1 cellular context compared by ENCODE assay signal in genomic region chr20:53080969-53081871, GRCh38.
A peak's percentile ranks its signal among the peaks of the same experiment; 100 is the strongest.
TF ChIP-seq lines count a peak whose summit lies in the region.

No MANE protein-coding gene starts in this region.

TF ChIP-seq in HepG2, 621 proteins besides CTCF, POLR2A, EP300 and RAD21 (continued from another document and continues in another):
- TF ChIP-seq HIC2 (CRISPR knock-in tag; IDR thresholded peaks at IDR 0.05; ENCODE audit: low read depth) (no peak), CBX1 (IDR thresholded peaks at IDR 0.05; ENCODE audit: low read depth) (peak; percentile 76), ZNF672 (CRISPR knock-in tag; IDR thresholded peaks at IDR 0.05) (no peak), ZNF274 (CRISPR knock-in tag; IDR thresholded peaks at IDR 0.05) (no peak), ZNF430 (CRISPR knock-in tag; IDR thresholded peaks at IDR 0.05) (no peak; the same call in 1 of the 2 replicates), FOSL1 (CRISPR knock-in tag; IDR thresholded peaks at IDR 0.05; ENCODE audit: borderline replicate concordance) (peak; percentile 95), THAP9 (CRISPR knock-in tag; IDR thresholded peaks at IDR 0.05; ENCODE audit: borderline replicate concordance) (0 out of 2 replicates have a peak, but pooled peaks have one; percentile 31), ZNF788 (CRISPR knock-in tag; IDR thresholded peaks at IDR 0.05; ENCODE audit: borderline replicate concordance) (peak; percentile 98), ZNF225 (CRISPR knock-in tag; IDR thresholded peaks at IDR 0.05) (no peak), ZXDC (CRISPR knock-in tag; IDR thresholded peaks at IDR 0.05) (no peak), ATF7-NPFF (CRISPR knock-in tag; IDR thresholded peaks at IDR 0.05; ENCODE audit: low read depth) (no peak), JUNB (CRISPR knock-in tag; IDR thresholded peaks at IDR 0.05; ENCODE audit: borderline replicate concordance) (peak; percentile 99), FOXK2 (IDR thresholded peaks at IDR 0.05) (peak; percentile 84), MXI1 (IDR thresholded peaks at IDR 0.05; ENCODE audit: borderline replicate concordance, low read depth, low read length) (peak; percentile 37; the same call in 1 of the 3 replicates), KDM5A (IDR thresholded peaks at IDR 0.05; ENCODE audit: borderline replicate concordance, low read length) (no peak), SOX6 (IDR thresholded peaks at IDR 0.05) (no peak), SOX6 (CRISPR knock-in tag; IDR thresholded peaks at IDR 0.05) (peak; percentile 92), NR2C2 (CRISPR knock-in tag; IDR thresholded peaks at IDR 0.05; ENCODE audit: borderline replicate concordance) (peak; percentile 20; the same call in 1 of the 2 replicates), DR1 (CRISPR knock-in tag; IDR thresholded peaks at IDR 0.05) (no peak), RBFOX2 (IDR thresholded peaks at IDR 0.05; ENCODE audit: low read depth, low read length) (no peak), ZBTB4 (CRISPR knock-in tag; IDR thresholded peaks at IDR 0.05; ENCODE audit: borderline replicate concordance) (peak; percentile 89), ZSCAN22 (CRISPR knock-in tag; IDR thresholded peaks at IDR 0.05) (no peak), FOXA3 (CRISPR knock-in tag; IDR thresholded peaks at IDR 0.05) (peak; percentile 98), ARNTL (CRISPR knock-in tag; IDR thresholded peaks at IDR 0.05) (peak; percentile 42), ZNF501 (CRISPR knock-in tag; IDR thresholded peaks at IDR 0.05) (peak; percentile 84; the same call in 1 of the 2 replicates), ZNF558 (CRISPR knock-in tag; IDR thresholded peaks at IDR 0.05; ENCODE audit: borderline replicate concordance) (no peak; the same call in 1 of the 2 replicates), ESRRA (CRISPR knock-in tag; IDR thresholded peaks at IDR 0.05; ENCODE audit: low read depth) (no peak; the same call in 1 of the 2 replicates), ZNF333 (CRISPR knock-in tag; IDR thresholded peaks at IDR 0.05; ENCODE audit: borderline replicate concordance) (no peak), SIX4 (CRISPR knock-in tag; IDR thresholded peaks at IDR 0.05) (peak; percentile 51; the same call in 1 of the 2 replicates), ATM (IDR thresholded peaks at IDR 0.05; ENCODE audit: borderline replicate concordance) (no peak), ZNF232 (CRISPR knock-in tag; IDR thresholded peaks at IDR 0.05; ENCODE audit: borderline replicate concordance) (peak; percentile 82), ZNF326 (CRISPR knock-in tag; IDR thresholded peaks at IDR 0.05; ENCODE audit: borderline replicate concordance) (no peak), DNMT3B (CRISPR knock-in tag; conservative IDR thresholded peaks at IDR 0.05) (peak; percentile 96), GATAD2A (CRISPR knock-in tag; IDR thresholded peaks at IDR 0.05) (peak; percentile 97)
- TF ChIP-seq, protein P1, sequence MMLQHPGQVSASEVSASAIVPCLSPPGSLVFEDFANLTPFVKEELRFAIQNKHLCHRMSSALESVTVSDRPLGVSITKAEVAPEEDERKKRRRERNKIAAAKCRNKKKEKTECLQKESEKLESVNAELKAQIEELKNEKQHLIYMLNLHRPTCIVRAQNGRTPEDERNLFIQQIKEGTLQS (CRISPR knock-in tag; IDR thresholded peaks at IDR 0.05): peak; percentile 98
- TF ChIP-seq, protein P2, sequence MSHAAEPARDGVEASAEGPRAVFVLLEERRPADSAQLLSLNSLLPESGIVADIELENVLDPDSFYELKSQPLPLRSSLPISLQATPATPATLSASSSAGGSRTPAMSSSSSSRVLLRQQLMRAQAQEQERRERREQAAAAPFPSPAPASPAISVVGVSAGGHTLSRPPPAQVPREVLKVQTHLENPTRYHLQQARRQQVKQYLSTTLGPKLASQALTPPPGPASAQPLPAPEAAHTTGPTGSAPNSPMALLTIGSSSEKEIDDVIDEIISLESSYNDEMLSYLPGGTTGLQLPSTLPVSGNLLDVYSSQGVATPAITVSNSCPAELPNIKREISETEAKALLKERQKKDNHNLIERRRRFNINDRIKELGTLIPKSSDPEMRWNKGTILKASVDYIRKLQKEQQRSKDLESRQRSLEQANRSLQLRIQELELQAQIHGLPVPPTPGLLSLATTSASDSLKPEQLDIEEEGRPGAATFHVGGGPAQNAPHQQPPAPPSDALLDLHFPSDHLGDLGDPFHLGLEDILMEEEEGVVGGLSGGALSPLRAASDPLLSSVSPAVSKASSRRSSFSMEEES (CRISPR knock-in tag; IDR thresholded peaks at IDR 0.05): peak; percentile 90
- TF ChIP-seq, protein P3, sequence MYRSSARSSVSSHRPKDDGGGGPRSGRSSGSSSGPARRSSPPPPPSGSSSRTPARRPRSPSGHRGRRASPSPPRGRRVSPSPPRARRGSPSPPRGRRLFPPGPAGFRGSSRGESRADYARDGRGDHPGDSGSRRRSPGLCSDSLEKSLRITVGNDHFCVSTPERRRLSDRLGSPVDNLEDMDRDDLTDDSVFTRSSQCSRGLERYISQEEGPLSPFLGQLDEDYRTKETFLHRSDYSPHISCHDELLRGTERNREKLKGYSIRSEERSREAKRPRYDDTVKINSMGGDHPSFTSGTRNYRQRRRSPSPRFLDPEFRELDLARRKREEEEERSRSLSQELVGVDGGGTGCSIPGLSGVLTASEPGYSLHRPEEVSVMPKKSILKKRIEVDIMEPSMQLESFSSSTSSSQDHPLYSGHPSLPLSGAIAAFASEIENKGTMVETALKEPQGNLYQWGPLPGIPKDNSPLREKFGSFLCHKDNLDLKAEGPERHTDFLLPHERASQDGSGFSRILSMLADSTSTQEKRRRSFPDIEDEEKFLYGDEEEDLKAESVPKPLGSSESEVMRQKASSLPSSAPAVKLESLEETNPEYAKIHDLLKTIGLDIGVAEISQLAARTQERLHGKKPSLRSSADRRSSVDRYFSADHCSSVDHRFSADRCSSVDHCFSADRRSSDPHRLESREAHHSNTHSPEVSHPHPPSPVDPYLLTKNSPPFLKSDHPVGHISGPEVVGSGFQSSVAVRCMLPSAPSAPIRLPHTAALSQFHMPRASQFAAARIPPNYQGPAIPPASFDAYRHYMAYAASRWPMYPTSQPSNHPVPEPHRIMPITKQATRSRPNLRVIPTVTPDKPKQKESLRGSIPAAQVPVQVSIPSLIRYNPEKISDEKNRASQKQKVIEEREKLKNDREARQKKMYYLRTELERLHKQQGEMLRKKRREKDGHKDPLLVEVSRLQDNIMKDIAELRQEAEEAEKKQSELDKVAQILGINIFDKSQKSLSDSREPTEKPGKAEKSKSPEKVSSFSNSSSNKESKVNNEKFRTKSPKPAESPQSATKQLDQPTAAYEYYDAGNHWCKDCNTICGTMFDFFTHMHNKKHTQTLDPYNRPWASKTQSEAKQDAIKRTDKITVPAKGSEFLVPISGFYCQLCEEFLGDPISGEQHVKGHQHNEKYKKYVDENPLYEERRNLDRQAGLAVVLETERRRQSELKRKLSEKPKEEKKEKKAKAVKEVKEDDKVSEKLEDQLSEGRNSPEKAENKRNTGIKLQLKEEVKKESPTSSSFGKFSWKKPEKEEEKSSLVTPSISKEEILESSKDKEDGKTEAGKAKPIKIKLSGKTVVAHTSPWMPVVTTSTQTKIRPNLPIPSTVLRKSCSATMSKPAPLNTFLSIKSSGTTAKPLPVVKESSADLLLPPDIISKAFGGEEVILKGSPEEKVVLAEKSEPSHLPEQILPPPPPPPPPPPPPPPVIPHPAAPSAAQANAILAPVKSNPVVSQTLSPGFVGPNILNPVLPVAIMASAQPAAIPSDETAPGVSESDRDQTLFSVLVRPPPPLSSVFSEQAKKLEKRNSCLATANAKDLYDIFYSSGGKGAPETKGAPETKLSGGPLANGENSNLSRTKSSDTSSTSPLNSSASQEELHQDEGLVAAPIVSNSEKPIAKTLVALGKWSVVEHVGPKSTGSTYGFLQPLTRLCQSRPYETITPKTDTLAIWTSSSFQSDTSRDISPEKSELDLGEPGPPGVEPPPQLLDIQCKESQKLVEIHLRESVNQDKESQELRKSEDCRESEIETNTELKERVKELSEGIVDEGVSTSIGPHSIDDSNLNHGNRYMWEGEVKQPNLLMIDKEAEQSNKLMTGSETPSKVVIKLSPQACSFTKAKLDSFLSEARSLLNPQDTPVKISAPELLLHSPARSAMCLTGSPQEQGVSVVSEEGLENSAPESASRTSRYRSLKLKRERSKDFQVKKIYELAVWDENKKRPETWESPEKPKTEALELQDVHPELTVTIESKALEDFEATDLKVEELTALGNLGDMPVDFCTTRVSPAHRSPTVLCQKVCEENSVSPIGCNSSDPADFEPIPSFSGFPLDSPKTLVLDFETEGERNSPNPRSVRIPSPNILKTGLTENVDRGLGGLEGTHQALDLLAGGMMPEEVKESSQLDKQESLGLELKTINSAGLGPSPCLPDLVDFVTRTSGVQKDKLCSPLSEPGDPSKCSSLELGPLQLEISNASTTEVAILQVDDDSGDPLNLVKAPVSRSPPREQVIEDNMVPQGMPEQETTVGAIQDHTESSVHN (CRISPR knock-in tag; IDR thresholded peaks at IDR 0.05): no peak
- TF ChIP-seq, protein P4, sequence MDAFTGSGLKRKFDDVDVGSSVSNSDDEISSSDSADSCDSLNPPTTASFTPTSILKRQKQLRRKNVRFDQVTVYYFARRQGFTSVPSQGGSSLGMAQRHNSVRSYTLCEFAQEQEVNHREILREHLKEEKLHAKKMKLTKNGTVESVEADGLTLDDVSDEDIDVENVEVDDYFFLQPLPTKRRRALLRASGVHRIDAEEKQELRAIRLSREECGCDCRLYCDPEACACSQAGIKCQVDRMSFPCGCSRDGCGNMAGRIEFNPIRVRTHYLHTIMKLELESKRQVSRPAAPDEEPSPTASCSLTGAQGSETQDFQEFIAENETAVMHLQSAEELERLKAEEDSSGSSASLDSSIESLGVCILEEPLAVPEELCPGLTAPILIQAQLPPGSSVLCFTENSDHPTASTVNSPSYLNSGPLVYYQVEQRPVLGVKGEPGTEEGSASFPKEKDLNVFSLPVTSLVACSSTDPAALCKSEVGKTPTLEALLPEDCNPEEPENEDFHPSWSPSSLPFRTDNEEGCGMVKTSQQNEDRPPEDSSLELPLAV (CRISPR knock-in tag; conservative IDR thresholded peaks at IDR 0.05; ENCODE audit: low read depth): no peak
